Comparison of ENCODE assay signal across 1 cellular context in genomic region chr11:58615556-58615955, GRCh38.
A peak's percentile ranks its signal among the peaks of the same experiment; 100 is the strongest.
TF ChIP-seq lines count a peak whose summit lies in the region.

No MANE protein-coding gene starts in this region.

TF ChIP-seq in IMR-90, 13 proteins besides CTCF, POLR2A, EP300 and RAD21:
- no peak for TF ChIP-seq FOS (IDR thresholded peaks at IDR 0.05; ENCODE audit: low read depth, low read length)
- TF ChIP-seq MAFK (IDR thresholded peaks at IDR 0.05; ENCODE audit: low read depth, low read length), result peak; percentile 90
